In genomic region chr17:45201457-45201856, GRCh38 we compare ENCODE assay signal across 18 cellular contexts. TPM values are rescaled to one million over a fixed set of nuclear protein-coding genes. Genes with fewer than 3 reads are reported as not detected.
DNase-seq lines count a peak whose midpoint lies in the region; ATAC-seq and TF ChIP-seq lines count a peak whose summit lies in the region.
"Had no signal": no experiment of that assay in that cellular context is flagged by ENCODE, and none has a peak within 500 bp of the region (broad histone marks: within the 10 kb centered on the region; RNA-seq: fewer than 3 reads in every experiment).

No MANE protein-coding gene starts in this region.

- H3K9ac ChIP-seq in GM23248 = no peak overlapping the region
- H3K9ac ChIP-seq: KMS-11 had no signal

- intact Hi-C loops in heart left ventricle (cut with DNase I) (no loop called here), cardiac septum (cut with DNase I) (no loop called here), adrenal gland (cut with DNase I) (no loop called here), vagina (cut with DNase I) (no loop called here)

- no peak for TF ChIP-seq CTCF in heart left ventricle (IDR thresholded peaks at IDR 0.05)
- TF ChIP-seq CTCF in adrenal gland (IDR thresholded peaks at IDR 0.05) = no peak
- TF ChIP-seq CTCF in vagina (IDR thresholded peaks at IDR 0.05) = no peak

- no peaks in the 10 kb centered on the region for H3K27me3 ChIP-seq in heart left ventricle
- H3K27me3 ChIP-seq in adrenal gland = no peaks in the 10 kb centered on the region
- H3K27me3 ChIP-seq in vagina = no peaks in the 10 kb centered on the region
- H3K27me3 ChIP-seq in GM23248 (replicated peaks; ENCODE audit: insufficient read depth) = no peaks in the 10 kb centered on the region

- H3K9me3 ChIP-seq in heart left ventricle (no peaks in the 10 kb centered on the region), adrenal gland (replicated peaks in 1 of 3) (no peaks in the 10 kb centered on the region), vagina (no peaks in the 10 kb centered on the region), GM23248 (ENCODE audit: low read depth) (no peaks in the 10 kb centered on the region)

- ATAC-seq in heart left ventricle (no peak), GM21786 (IDR thresholded peaks at IDR 0.05; ENCODE audit: unreplicated experiment) (no peak)
- ATAC-seq: Panc1 had no signal

- no peaks in the 10 kb centered on the region for H4K20me1 ChIP-seq in GM23248 (ENCODE audit: insufficient read depth)

- H3K79me2 ChIP-seq in GM23248 (ENCODE audit: insufficient read depth) = no peaks in the 10 kb centered on the region

- no peak overlapping the region for H3K4me2 ChIP-seq in GM23248 (ENCODE audit: unreplicated experiment)
- H3K4me2 ChIP-seq: KMS-11 had no signal

- H2AFZ ChIP-seq in GM23248 = no peak overlapping the region

- TF ChIP-seq POLR2A in heart left ventricle (IDR thresholded peaks at IDR 0.05) = no peak
- no peak for TF ChIP-seq POLR2A in adrenal gland (IDR thresholded peaks at IDR 0.05)
- TF ChIP-seq POLR2A in vagina (IDR thresholded peaks at IDR 0.05) = no peak

- in situ Hi-C loops in GM23248 (cut with MboI) = no loop called here

- WGBS in heart left ventricle, 4 donors = 95 to 100% (median 98%) methylated on average over 4 of the region's 4 CpGs
- WGBS in adrenal gland, 4 donors = 86 to 96% (median 94%) methylated on average over 4 of the region's 4 CpGs
- 95 to 99% methylated on average over 4 of the region's 4 CpGs for WGBS in GM23248 (ENCODE audit: low coverage in 1 of 2, low lambda C conversion rate in 2 of 2, missing lambda C conversion rate in 2 of 2), 2 experiments

- DNase-seq in heart left ventricle (no peak), cardiac septum (ENCODE audit: low spot score) (no peak), adrenal gland (no peak), iPS-NIHi11 (ENCODE audit: low spot score) (peak; percentile 0), vagina (ENCODE audit: extremely low spot score in 2 of 2) (no peak), NCI-H1694 (lab: John Stamatoyannopoulos, UW) (no peak), GM23248 (no peak)
- DNase-seq: DMS 273 treated with DMSO at 0.1 percent for 48 hours, HFFc6, NCI-H1105, NCI-H1694 treated with DMSO at 0.1 percent for 48 hours, NCI-H2107, NCI-H2227 treated with DMSO at 0.1 percent for 48 hours, NCI-H524 had no signal

- H3F3A ChIP-seq in GM23248 (ENCODE audit: insufficient read depth) = no peaks in the 10 kb centered on the region

- H3K36me3 ChIP-seq in heart left ventricle = no peaks in the 10 kb centered on the region
- no peaks in the 10 kb centered on the region for H3K36me3 ChIP-seq in adrenal gland (replicated peaks in 1 of 2)
- no peaks in the 10 kb centered on the region for H3K36me3 ChIP-seq in vagina
- no peaks in the 10 kb centered on the region for H3K36me3 ChIP-seq in GM23248 (ENCODE audit: low read depth)

- peak overlapping the region in 7 of 12 donors; percentile 4 to 53 (median 25) for H3K27ac ChIP-seq in heart left ventricle
- peak overlapping the region in 4 of 5 donors; percentile 17 to 43 (median 32) for H3K27ac ChIP-seq in adrenal gland
- H3K27ac ChIP-seq in vagina = peak overlapping the region; percentile 15
- no peak overlapping the region for H3K27ac ChIP-seq in GM23248
- H3K27ac ChIP-seq: C4-2B, KMS-11 had no signal

- H3K4me3 ChIP-seq in heart left ventricle (no peak overlapping the region), adrenal gland (no peak overlapping the region), vagina (no peak overlapping the region), GM23248 (no peak overlapping the region)

- H3K9me2 ChIP-seq in GM23248 (ENCODE audit: insufficient read depth) = no peaks in the 10 kb centered on the region

- peaks cover 0 to 18% (median 6%) of the 10 kb centered on the region in 12 donors for H3K4me1 ChIP-seq in heart left ventricle
- peaks cover 0 to 3% of the 10 kb centered on the region in 2 donors for H3K4me1 ChIP-seq in adrenal gland (replicated peaks in 1 of 2)
- H3K4me1 ChIP-seq in vagina = peaks cover 33% of the 10 kb centered on the region
- peaks cover 5% of the 10 kb centered on the region; the same call in 1 of the 2 replicates for H3K4me1 ChIP-seq in GM23248 (ENCODE audit: insufficient read depth)

RNA-seq across cellular contexts. Expression of gene FMNL1, which starts 20.2 kb away (rescaled TPM):
- total RNA-seq in heart left ventricle = 10 to 100 TPM in 5 of 9 donors, 1 to 10 TPM in 4; 6.4 to 52.8 (median 10.3) TPM
- polyA plus RNA-seq in heart left ventricle = 1 to 10 TPM; 5.4 to 7.8 TPM
- total RNA-seq in cardiac septum = 12.2 TPM
- total RNA-seq in adrenal gland = 10 to 100 TPM in 6 of 8 donors, 1 to 10 TPM in 2; 6.7 to 20.3 (median 15.3) TPM
- polyA plus RNA-seq in adrenal gland = 10 to 100 TPM in 2 of 3 donors, 1 to 10 TPM in 1; 3.6 to 31.9 (median 13.7) TPM
- 22.1 TPM for total RNA-seq in vagina
- 4.2 and 10.5 TPM in 2 replicates for total RNA-seq in GM23248 (2014; rRNA removed; shearing (Covaris generic))
- 1.4 and 1.7 TPM in 2 replicates for polyA plus RNA-seq in GM23248 (2016; fragmentation: Nextera tagmentation; extraction: Ambion mirVana)

RNA-seq across cellular contexts. Expression of gene HEXIM2, which starts 39.8 kb away (rescaled TPM):
- total RNA-seq in heart left ventricle (1 to 10 TPM; 3.9 to 7.5 (median 5.7) TPM), cardiac septum (3.3 TPM), adrenal gland (10 to 100 TPM in 7 of 8 donors, 1 to 10 TPM in 1; 8.5 to 28.1 (median 17.6) TPM), vagina (9.8 TPM)
- polyA plus RNA-seq in heart left ventricle (1 to 10 TPM; 3.4 to 6.4 TPM), adrenal gland (10 to 100 TPM in 2 of 3 donors, 1 to 10 TPM in 1; 4.5 to 18.0 (median 14.7) TPM), GM23248 (2016; fragmentation: Nextera tagmentation; extraction: Ambion mirVana) (4.7 and 8.6 TPM in 2 replicates)
- 2.0 and 4.8 TPM in 2 replicates for total RNA-seq in GM23248 (2014; rRNA removed; shearing (Covaris generic))

RNA-seq across cellular contexts. Expression of gene HEXIM1, which starts 53.2 kb away (rescaled TPM):
- total RNA-seq in heart left ventricle (10 to 100 TPM; 14.4 to 28.7 (median 22.5) TPM), cardiac septum (19.8 TPM), adrenal gland (100 to 1,000 TPM in 1 of 8 donors, 10 to 100 TPM in 7; 25.1 to 159 (median 46.8) TPM), vagina (27.5 TPM)
- polyA plus RNA-seq in heart left ventricle (10 to 100 TPM; 11.9 to 12.4 TPM), adrenal gland (10 to 100 TPM; 23.3 to 26.0 (median 24.4) TPM), GM23248 (2016; fragmentation: Nextera tagmentation; extraction: Ambion mirVana) (9.5 and 10.6 TPM in 2 replicates)
- 11.6 and 16.2 TPM in 2 replicates for total RNA-seq in GM23248 (2014; rRNA removed; shearing (Covaris generic))
